ENCODE assay signal across 1 cellular context in the genomic region with DNA sequence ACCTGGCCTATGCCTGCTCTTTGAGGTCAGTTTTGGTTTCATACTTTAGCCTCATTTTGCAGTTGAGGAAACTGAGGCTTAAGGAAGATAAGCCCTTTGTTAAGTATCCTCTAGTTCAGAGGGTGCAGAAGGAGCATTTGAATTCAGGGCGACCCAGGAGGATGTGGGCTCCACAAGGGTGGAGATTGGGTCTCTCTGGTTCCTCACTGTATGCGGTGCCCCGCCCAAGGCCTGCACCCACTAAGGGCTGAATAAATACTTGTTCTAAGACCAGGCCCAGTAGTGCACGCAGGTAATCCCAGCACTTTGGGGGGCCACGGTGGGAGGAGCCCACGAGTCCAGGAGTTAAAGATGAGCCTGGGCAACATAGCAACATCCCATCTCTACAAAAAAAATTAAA.
TF ChIP-seq lines count a peak whose summit lies in the region.

No MANE protein-coding gene starts in this region.

TF ChIP-seq in GM23338, 12 proteins besides CTCF, POLR2A, EP300 and RAD21:
- TF ChIP-seq CREB1 (CRISPR knock-in tag; IDR thresholded peaks at IDR 0.05; ENCODE audit: low read depth) (no peak), EZH2phosphoT487 (IDR thresholded peaks at IDR 0.05; ENCODE audit: unreplicated experiment) (no peak), ZNF114 (CRISPR knock-in tag; IDR thresholded peaks at IDR 0.05) (no peak), EZH2 (IDR thresholded peaks at IDR 0.05; ENCODE audit: low read depth, unreplicated experiment) (no peak), JUNB (IDR thresholded peaks at IDR 0.05; ENCODE audit: unreplicated experiment) (no peak), POLR2AphosphoS5 (IDR thresholded peaks at IDR 0.05; ENCODE audit: low read depth) (no peak), STAT1 (IDR thresholded peaks at IDR 0.05; ENCODE audit: unreplicated experiment) (no peak), NANOG (IDR thresholded peaks at IDR 0.05; ENCODE audit: borderline replicate concordance) (no peak), ZNF331 (CRISPR knock-in tag; IDR thresholded peaks at IDR 0.05; ENCODE audit: low read depth) (no peak)
- TF ChIP-seq, protein P1, sequence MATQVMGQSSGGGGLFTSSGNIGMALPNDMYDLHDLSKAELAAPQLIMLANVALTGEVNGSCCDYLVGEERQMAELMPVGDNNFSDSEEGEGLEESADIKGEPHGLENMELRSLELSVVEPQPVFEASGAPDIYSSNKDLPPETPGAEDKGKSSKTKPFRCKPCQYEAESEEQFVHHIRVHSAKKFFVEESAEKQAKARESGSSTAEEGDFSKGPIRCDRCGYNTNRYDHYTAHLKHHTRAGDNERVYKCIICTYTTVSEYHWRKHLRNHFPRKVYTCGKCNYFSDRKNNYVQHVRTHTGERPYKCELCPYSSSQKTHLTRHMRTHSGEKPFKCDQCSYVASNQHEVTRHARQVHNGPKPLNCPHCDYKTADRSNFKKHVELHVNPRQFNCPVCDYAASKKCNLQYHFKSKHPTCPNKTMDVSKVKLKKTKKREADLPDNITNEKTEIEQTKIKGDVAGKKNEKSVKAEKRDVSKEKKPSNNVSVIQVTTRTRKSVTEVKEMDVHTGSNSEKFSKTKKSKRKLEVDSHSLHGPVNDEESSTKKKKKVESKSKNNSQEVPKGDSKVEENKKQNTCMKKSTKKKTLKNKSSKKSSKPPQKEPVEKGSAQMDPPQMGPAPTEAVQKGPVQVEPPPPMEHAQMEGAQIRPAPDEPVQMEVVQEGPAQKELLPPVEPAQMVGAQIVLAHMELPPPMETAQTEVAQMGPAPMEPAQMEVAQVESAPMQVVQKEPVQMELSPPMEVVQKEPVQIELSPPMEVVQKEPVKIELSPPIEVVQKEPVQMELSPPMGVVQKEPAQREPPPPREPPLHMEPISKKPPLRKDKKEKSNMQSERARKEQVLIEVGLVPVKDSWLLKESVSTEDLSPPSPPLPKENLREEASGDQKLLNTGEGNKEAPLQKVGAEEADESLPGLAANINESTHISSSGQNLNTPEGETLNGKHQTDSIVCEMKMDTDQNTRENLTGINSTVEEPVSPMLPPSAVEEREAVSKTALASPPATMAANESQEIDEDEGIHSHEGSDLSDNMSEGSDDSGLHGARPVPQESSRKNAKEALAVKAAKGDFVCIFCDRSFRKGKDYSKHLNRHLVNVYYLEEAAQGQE (IDR thresholded peaks at IDR 0.05; ENCODE audit: unreplicated experiment), result no peak
- TF ChIP-seq, protein P2, sequence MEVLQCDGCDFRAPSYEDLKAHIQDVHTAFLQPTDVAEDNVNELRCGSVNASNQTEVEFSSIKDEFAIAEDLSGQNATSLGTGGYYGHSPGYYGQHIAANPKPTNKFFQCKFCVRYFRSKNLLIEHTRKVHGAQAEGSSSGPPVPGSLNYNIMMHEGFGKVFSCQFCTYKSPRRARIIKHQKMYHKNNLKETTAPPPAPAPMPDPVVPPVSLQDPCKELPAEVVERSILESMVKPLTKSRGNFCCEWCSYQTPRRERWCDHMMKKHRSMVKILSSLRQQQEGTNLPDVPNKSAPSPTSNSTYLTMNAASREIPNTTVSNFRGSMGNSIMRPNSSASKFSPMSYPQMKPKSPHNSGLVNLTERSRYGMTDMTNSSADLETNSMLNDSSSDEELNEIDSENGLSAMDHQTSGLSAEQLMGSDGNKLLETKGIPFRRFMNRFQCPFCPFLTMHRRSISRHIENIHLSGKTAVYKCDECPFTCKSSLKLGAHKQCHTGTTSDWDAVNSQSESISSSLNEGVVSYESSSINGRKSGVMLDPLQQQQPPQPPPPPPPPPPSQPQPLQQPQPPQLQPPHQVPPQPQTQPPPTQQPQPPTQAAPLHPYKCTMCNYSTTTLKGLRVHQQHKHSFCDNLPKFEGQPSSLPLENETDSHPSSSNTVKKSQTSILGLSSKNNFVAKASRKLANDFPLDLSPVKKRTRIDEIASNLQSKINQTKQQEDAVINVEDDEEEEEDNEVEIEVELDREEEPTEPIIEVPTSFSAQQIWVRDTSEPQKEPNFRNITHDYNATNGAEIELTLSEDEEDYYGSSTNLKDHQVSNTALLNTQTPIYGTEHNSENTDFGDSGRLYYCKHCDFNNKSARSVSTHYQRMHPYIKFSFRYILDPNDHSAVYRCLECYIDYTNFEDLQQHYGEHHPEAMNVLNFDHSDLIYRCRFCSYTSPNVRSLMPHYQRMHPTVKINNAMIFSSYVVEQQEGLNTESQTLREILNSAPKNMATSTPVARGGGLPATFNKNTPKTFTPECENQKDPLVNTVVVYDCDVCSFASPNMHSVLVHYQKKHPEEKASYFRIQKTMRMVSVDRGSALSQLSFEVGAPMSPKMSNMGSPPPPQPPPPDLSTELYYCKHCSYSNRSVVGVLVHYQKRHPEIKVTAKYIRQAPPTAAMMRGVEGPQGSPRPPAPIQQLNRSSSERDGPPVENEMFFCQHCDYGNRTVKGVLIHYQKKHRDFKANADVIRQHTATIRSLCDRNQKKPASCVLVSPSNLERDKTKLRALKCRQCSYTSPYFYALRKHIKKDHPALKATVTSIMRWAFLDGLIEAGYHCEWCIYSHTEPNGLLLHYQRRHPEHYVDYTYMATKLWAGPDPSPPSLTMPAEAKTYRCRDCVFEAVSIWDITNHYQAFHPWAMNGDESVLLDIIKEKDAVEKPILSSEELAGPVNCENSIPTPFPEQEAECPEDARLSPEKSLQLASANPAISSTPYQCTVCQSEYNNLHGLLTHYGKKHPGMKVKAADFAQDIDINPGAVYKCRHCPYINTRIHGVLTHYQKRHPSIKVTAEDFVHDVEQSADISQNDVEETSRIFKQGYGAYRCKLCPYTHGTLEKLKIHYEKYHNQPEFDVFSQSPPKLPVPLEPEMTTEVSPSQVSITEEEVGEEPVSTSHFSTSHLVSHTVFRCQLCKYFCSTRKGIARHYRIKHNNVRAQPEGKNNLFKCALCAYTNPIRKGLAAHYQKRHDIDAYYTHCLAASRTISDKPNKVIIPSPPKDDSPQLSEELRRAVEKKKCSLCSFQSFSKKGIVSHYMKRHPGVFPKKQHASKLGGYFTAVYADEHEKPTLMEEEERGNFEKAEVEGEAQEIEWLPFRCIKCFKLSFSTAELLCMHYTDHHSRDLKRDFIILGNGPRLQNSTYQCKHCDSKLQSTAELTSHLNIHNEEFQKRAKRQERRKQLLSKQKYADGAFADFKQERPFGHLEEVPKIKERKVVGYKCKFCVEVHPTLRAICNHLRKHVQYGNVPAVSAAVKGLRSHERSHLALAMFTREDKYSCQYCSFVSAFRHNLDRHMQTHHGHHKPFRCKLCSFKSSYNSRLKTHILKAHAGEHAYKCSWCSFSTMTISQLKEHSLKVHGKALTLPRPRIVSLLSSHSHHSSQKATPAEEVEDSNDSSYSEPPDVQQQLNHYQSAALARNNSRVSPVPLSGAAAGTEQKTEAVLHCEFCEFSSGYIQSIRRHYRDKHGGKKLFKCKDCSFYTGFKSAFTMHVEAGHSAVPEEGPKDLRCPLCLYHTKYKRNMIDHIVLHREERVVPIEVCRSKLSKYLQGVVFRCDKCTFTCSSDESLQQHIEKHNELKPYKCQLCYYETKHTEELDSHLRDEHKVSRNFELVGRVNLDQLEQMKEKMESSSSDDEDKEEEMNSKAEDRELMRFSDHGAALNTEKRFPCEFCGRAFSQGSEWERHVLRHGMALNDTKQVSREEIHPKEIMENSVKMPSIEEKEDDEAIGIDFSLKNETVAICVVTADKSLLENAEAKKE (CRISPR knock-in tag; IDR thresholded peaks at IDR 0.05), result no peak
- TF ChIP-seq, protein P3, sequence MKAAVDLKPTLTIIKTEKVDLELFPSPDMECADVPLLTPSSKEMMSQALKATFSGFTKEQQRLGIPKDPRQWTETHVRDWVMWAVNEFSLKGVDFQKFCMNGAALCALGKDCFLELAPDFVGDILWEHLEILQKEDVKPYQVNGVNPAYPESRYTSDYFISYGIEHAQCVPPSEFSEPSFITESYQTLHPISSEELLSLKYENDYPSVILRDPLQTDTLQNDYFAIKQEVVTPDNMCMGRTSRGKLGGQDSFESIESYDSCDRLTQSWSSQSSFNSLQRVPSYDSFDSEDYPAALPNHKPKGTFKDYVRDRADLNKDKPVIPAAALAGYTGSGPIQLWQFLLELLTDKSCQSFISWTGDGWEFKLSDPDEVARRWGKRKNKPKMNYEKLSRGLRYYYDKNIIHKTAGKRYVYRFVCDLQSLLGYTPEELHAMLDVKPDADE (IDR thresholded peaks at IDR 0.05), result no peak
